17 cellular contexts compared by ENCODE assay signal in genomic region chr11:122399375-122399774, GRCh38.
DNase-seq lines count a peak whose midpoint lies in the region; ATAC-seq, FAIRE-seq and TF ChIP-seq lines count a peak whose summit lies in the region.
"Had no signal": no experiment of that assay in that cellular context is flagged by ENCODE, and none has a peak within 500 bp of the region (broad histone marks: within the 10 kb centered on the region; RNA-seq: fewer than 3 reads in every experiment).

No MANE protein-coding gene starts in this region.

- no peaks in the 10 kb centered on the region for H3K9me3 Mint-ChIP-seq in astrocyte (ENCODE audit: unreplicated experiment)
- H3K9me3 Mint-ChIP-seq: activated T-cell treated with anti-CD3 and anti-CD28 coated beads, Interleukin-2, amount 50 U/mL, for 4 hours had no signal

- peaks cover 6% of the 10 kb centered on the region for H3K27me3 Mint-ChIP-seq in astrocyte (ENCODE audit: low read depth, unreplicated experiment)
- H3K27me3 Mint-ChIP-seq: B cell had no signal

- no peak overlapping the region for H3K9ac ChIP-seq in astrocyte (ENCODE audit: low read length)

- peak; percentile 70 for ATAC-seq in GM18505 (IDR thresholded peaks at IDR 0.05; ENCODE audit: unreplicated experiment)
- peak; percentile 71 for ATAC-seq in GM21390 (IDR thresholded peaks at IDR 0.05; ENCODE audit: unreplicated experiment)
- peak; percentile 80 for ATAC-seq in HG03342 (IDR thresholded peaks at IDR 0.05; ENCODE audit: unreplicated experiment)
- no peak for ATAC-seq in HG02885 (IDR thresholded peaks at IDR 0.05; ENCODE audit: poor library complexity, unreplicated experiment)

- H3K36me3 ChIP-seq in astrocyte (ENCODE audit: insufficient read depth, low read length), result no peaks in the 10 kb centered on the region
- H3K36me3 ChIP-seq: sigmoid colon had no signal

- DNase-seq in astrocyte (ENCODE audit: low read depth) (peak; percentile 4), NCI-H1105 (lab: John Stamatoyannopoulos, UW) (no peak), DMS114 treated with DMSO at 0.1 percent for 48 hours (lab: John Stamatoyannopoulos, UW; ENCODE audit: unreplicated experiment) (no peak), D341Med (ENCODE audit: low spot score) (no peak)
- DNase-seq: activated CD4-positive, alpha-beta T cell treated with anti-CD3 and anti-CD28 coated beads for 4 hours; activated T-cell treated with anti-CD3 and anti-CD28 coated beads, Interleukin-2, amount 50 U/mL, for 4 hours; EL; NCI-H226; sigmoid colon had no signal

- no peaks in the 10 kb centered on the region for H3K4me1 Mint-ChIP-seq in astrocyte (ENCODE audit: low read depth, unreplicated experiment)
- H3K4me1 Mint-ChIP-seq: B cell had no signal

- H3K27me3 ChIP-seq in astrocyte (ENCODE audit: insufficient read depth, low read length), result no peaks in the 10 kb centered on the region
- H3K27me3 ChIP-seq: sigmoid colon had no signal

- no peak for FAIRE-seq in astrocyte (lab: Jason Lieb, UNC)
- FAIRE-seq: H54, RCC 7860 had no signal

- no peak overlapping the region for H3K4me2 ChIP-seq in astrocyte (ENCODE audit: low read length)

- no peaks in the 10 kb centered on the region for H4K20me1 ChIP-seq in astrocyte (ENCODE audit: insufficient read depth, low read length)

- H2AFZ ChIP-seq in astrocyte (ENCODE audit: low read depth, low read length), result no peak overlapping the region

- TF ChIP-seq POLR2A in GM18505 (IDR thresholded peaks at IDR 0.05; ENCODE audit: borderline replicate concordance, extremely low read depth, insufficient read depth, insufficient read length), result no peak

- no peak for TF ChIP-seq CTCF in astrocyte (IDR thresholded peaks at IDR 0.05; ENCODE audit: insufficient read depth, low read depth, low read length)

- no peak overlapping the region for H3K4me3 ChIP-seq in astrocyte (ENCODE audit: insufficient read depth, low read depth, low read length)
- H3K4me3 ChIP-seq: sigmoid colon had no signal

- H3K36me3 Mint-ChIP-seq in astrocyte (ENCODE audit: low read depth, unreplicated experiment), result no peaks in the 10 kb centered on the region

- no peaks in the 10 kb centered on the region for H3K9me3 ChIP-seq in astrocyte (ENCODE audit: insufficient read depth, low read depth, low read length)
- H3K9me3 ChIP-seq: sigmoid colon had no signal

- H3K4me3 Mint-ChIP-seq in astrocyte (ENCODE audit: unreplicated experiment), result no peak overlapping the region
- H3K4me3 Mint-ChIP-seq: activated T-cell treated with anti-CD3 and anti-CD28 coated beads, Interleukin-2, amount 50 U/mL, for 4 hours; B cell had no signal

- no peaks in the 10 kb centered on the region for H3K79me2 ChIP-seq in astrocyte (ENCODE audit: insufficient read depth, low read length)

- H3K27ac Mint-ChIP-seq in astrocyte (ENCODE audit: unreplicated experiment), result no peak overlapping the region
- H3K27ac Mint-ChIP-seq: B cell had no signal

- no peaks in the 10 kb centered on the region for H3K4me1 ChIP-seq in astrocyte (ENCODE audit: insufficient read depth, low read length)
- H3K4me1 ChIP-seq: sigmoid colon had no signal

- no peak overlapping the region for H3K27ac ChIP-seq in astrocyte (ENCODE audit: low read depth, low read length)
- H3K27ac ChIP-seq: HL-60, sigmoid colon had no signal
